17 cellular contexts compared by ENCODE assay signal in the genomic region with DNA sequence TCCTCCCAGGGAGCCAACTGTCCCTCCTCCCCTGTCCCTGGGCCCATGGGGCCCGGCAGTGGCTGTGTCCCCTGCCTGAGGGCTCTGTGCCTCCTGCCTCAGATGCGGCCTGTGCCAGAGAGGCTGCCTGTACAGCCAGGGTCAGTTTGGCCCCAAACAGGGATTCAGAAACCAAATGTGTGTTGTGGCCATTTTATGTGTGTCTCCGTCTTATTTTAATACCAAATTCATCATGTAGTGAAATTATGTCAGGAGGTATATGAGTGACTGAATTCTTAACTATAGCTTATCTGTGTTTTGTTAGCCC.
DNase-seq lines count a peak whose midpoint lies in the region; ATAC-seq, FAIRE-seq and TF ChIP-seq lines count a peak whose summit lies in the region.
"Had no signal": no experiment of that assay in that cellular context is flagged by ENCODE, and none has a peak within 500 bp of the region (broad histone marks: within the 10 kb centered on the region; RNA-seq: fewer than 3 reads in every experiment).

No MANE protein-coding gene starts in this region.

- 65 to 76% methylated on average over 3 of the region's 3 CpGs for WGBS in pancreas, 2 donors
- 6 to 9% methylated on average over 3 of the region's 3 CpGs for WGBS in aorta, 2 donors

- H3K4me3 Mint-ChIP-seq in activated naive CD8-positive, alpha-beta T cell treated with anti-CD3 and anti-CD28 coated beads, Interleukin-2, amount 50 U/mL, for 24 hours: no peak overlapping the region
- H3K4me3 Mint-ChIP-seq in activated naive CD8-positive, alpha-beta T cell treated with anti-CD3 and anti-CD28 coated beads for 36 hours: no peak overlapping the region
- H3K4me3 Mint-ChIP-seq: CD8-positive, alpha-beta memory T cell had no signal

- H3K36me3 ChIP-seq in pancreas (peaks cover 0 to 4% (median 0%) of the 10 kb centered on the region in 3 donors), aorta (ENCODE audit: control insufficient read depth in 1 of 2, insufficient read depth in 2 of 2, low read length in 1 of 2) (peaks cover 0 to 4% of the 10 kb centered on the region in 2 donors)

- FAIRE-seq in pancreas (lab: Jason Lieb, UNC): no peak
- FAIRE-seq: GM12892, GM19239, H54 had no signal

- intact Hi-C loops in pancreas (cut with DNase I): loop anchor here in 2 of 3 donors (10.0 kb wide), 3 partner anchors 163 to 343 kb away; a partner anchor contains a TSS
- intact Hi-C loops in aorta (cut with DNase I): no loop called here

- peak overlapping the region; percentile 17 for H3K27ac Mint-ChIP-seq in activated naive CD8-positive, alpha-beta T cell treated with anti-CD3 and anti-CD28 coated beads, Interleukin-2, amount 50 U/mL, for 24 hours
- H3K27ac Mint-ChIP-seq in activated naive CD8-positive, alpha-beta T cell treated with anti-CD3 and anti-CD28 coated beads for 36 hours: no peak overlapping the region

- no peaks in the 10 kb centered on the region for H3K9me3 Mint-ChIP-seq in activated naive CD8-positive, alpha-beta T cell treated with anti-CD3 and anti-CD28 coated beads, Interleukin-2, amount 50 U/mL, for 24 hours
- H3K9me3 Mint-ChIP-seq in activated naive CD8-positive, alpha-beta T cell treated with anti-CD3 and anti-CD28 coated beads for 36 hours: no peaks in the 10 kb centered on the region
- H3K9me3 Mint-ChIP-seq: CD8-positive, alpha-beta memory T cell had no signal

- peak overlapping the region; percentile 14 for H3K27ac ChIP-seq in layer of hippocampus (ENCODE audit: low read depth, low read length)
- H3K27ac ChIP-seq in pancreas: peak overlapping the region in 3 of 4 donors; percentile 42 to 58 (median 50)
- peak overlapping the region; percentile 44 to 90 for H3K27ac ChIP-seq in aorta (ENCODE audit: low read depth in 1 of 2, low read length in 2 of 2)
- H3K27ac ChIP-seq: 22Rv1 had no signal

- H3K27me3 ChIP-seq in layer of hippocampus (ENCODE audit: control insufficient read depth, insufficient read depth, low read length): no peaks in the 10 kb centered on the region
- H3K27me3 ChIP-seq in pancreas: no peaks in the 10 kb centered on the region
- H3K27me3 ChIP-seq in aorta (ENCODE audit: control insufficient read depth in 1 of 2, insufficient read depth in 2 of 2, low read length in 1 of 2): no peaks in the 10 kb centered on the region

- ATAC-seq in activated naive CD8-positive, alpha-beta T cell treated with anti-CD3 and anti-CD28 coated beads, Interleukin-2, amount 50 U/mL, for 24 hours: no peak
- ATAC-seq in pancreas (peak in 1 of 4 donors; percentile 24), aorta (ENCODE audit: low FRiP score) (peak; percentile 37), HG02884 (IDR thresholded peaks at IDR 0.05; ENCODE audit: unreplicated experiment) (no peak), GM19351 (IDR thresholded peaks at IDR 0.05; ENCODE audit: unreplicated experiment) (no peak)
- ATAC-seq: HCT116 had no signal

- peaks cover 9% of the 10 kb centered on the region for H3K36me3 Mint-ChIP-seq in activated naive CD8-positive, alpha-beta T cell treated with anti-CD3 and anti-CD28 coated beads, Interleukin-2, amount 50 U/mL, for 24 hours (ENCODE audit: low read depth)
- H3K36me3 Mint-ChIP-seq in activated naive CD8-positive, alpha-beta T cell treated with anti-CD3 and anti-CD28 coated beads for 36 hours: no peaks in the 10 kb centered on the region

- H3K4me1 ChIP-seq in pancreas: no peaks in the 10 kb centered on the region
- no peaks in the 10 kb centered on the region for H3K4me1 ChIP-seq in aorta (ENCODE audit: control insufficient read depth in 1 of 2, insufficient read depth in 2 of 2, low read length in 2 of 2)

- no peak overlapping the region for H3K4me3 ChIP-seq in pancreas
- no peak overlapping the region for H3K4me3 ChIP-seq in aorta (ENCODE audit: low read length in 2 of 2)

- H3K27me3 Mint-ChIP-seq in activated naive CD8-positive, alpha-beta T cell treated with anti-CD3 and anti-CD28 coated beads, Interleukin-2, amount 50 U/mL, for 24 hours: no peaks in the 10 kb centered on the region
- H3K27me3 Mint-ChIP-seq in activated naive CD8-positive, alpha-beta T cell treated with anti-CD3 and anti-CD28 coated beads for 36 hours: no peaks in the 10 kb centered on the region
- H3K27me3 Mint-ChIP-seq: CD8-positive, alpha-beta memory T cell had no signal

- no peak for DNase-seq in activated naive CD8-positive, alpha-beta T cell treated with anti-CD3 and anti-CD28 coated beads, Interleukin-2, amount 50 U/mL, for 24 hours
- DNase-seq in activated naive CD8-positive, alpha-beta T cell treated with anti-CD3 and anti-CD28 coated beads for 36 hours: no peak
- no peak for DNase-seq in pancreas
- no peak for DNase-seq in aorta
- no peak for DNase-seq in effector CD8-positive, alpha-beta T cell (lab: John Stamatoyannopoulos, UW)
- DNase-seq: Caco-2; CD8-positive, alpha-beta memory T cell; DND-41; GDM1 had no signal

- no peaks in the 10 kb centered on the region for H3K4me1 Mint-ChIP-seq in activated naive CD8-positive, alpha-beta T cell treated with anti-CD3 and anti-CD28 coated beads, Interleukin-2, amount 50 U/mL, for 24 hours
- H3K4me1 Mint-ChIP-seq in activated naive CD8-positive, alpha-beta T cell treated with anti-CD3 and anti-CD28 coated beads for 36 hours: no peaks in the 10 kb centered on the region
- H3K4me1 Mint-ChIP-seq: CD8-positive, alpha-beta memory T cell had no signal

- TF ChIP-seq CTCF in pancreas (IDR thresholded peaks at IDR 0.05): no peak

- H3K9me3 ChIP-seq in pancreas (no peaks in the 10 kb centered on the region), aorta (ENCODE audit: control insufficient read depth, low read length) (no peaks in the 10 kb centered on the region)
- H3K9me3 ChIP-seq: Caco-2 had no signal

Comparison
In these comparisons a context has a peak if more than half of its experiments do, and no peak if none do; other contexts are left out.
1. H3K27ac ChIP-seq: peak in every context shown above with its lines; median percentile 67 in aorta; 50 in pancreas; 14 in layer of hippocampus.
2. intact Hi-C loops: an anchor here in pancreas (10.0 kb wide); none called in aorta.